1 cellular context compared by ENCODE assay signal in the genomic region with DNA sequence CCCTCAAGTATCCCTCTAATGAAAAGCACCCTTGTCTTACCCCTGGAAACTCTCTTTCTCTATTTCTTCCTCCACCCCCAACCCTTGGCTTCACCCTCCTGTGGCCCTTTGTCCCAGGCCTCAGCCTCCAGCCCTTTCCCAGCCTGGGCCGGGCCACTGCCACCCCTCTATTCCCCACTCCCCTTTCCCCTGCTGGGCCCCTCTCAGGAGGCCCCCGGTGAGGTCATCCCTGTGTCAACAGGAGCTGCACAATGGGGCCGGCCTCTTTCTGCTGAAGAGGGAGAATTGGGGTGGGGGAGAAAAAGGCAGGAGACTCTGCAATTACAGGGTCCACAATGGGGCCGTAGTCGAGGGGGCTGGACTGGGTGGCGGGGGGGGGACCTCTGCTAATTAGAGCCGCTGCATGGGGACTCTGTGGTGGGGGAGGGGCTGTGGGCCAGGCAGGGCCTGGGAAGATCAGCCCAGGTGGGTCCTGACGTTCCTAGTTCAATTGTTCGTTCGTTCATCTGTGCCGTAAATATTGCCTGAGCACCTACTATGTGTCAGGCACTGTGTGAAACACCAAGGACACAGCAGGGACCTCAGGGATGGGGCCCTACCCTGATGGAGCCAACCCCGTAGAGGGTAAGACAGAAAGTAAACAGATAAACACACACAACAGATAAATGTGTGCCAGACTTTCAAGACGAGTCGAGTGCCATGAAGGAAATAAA.
TF ChIP-seq lines count a peak whose summit lies in the region.

No MANE protein-coding gene starts in this region.

TF ChIP-seq in HepG2, 621 proteins besides CTCF, POLR2A, EP300 and RAD21 (continued from another document and continues in another):
- TF ChIP-seq, protein P1, sequence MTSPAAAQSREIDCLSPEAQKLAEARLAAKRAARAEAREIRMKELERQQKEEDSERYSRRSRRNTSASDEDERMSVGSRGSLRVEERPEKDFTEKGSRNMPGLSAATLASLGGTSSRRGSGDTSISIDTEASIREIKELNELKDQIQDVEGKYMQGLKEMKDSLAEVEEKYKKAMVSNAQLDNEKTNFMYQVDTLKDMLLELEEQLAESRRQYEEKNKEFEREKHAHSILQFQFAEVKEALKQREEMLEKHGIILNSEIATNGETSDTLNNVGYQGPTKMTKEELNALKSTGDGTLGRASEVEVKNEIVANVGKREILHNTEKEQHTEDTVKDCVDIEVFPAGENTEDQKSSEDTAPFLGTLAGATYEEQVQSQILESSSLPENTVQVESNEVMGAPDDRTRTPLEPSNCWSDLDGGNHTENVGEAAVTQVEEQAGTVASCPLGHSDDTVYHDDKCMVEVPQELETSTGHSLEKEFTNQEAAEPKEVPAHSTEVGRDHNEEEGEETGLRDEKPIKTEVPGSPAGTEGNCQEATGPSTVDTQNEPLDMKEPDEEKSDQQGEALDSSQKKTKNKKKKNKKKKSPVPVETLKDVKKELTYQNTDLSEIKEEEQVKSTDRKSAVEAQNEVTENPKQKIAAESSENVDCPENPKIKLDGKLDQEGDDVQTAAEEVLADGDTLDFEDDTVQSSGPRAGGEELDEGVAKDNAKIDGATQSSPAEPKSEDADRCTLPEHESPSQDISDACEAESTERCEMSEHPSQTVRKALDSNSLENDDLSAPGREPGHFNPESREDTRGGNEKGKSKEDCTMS (CRISPR knock-in tag; conservative IDR thresholded peaks at IDR 0.05): no peak
- no peak for TF ChIP-seq ZNF121 (CRISPR knock-in tag; IDR thresholded peaks at IDR 0.05)
- TF ChIP-seq, protein P2, sequence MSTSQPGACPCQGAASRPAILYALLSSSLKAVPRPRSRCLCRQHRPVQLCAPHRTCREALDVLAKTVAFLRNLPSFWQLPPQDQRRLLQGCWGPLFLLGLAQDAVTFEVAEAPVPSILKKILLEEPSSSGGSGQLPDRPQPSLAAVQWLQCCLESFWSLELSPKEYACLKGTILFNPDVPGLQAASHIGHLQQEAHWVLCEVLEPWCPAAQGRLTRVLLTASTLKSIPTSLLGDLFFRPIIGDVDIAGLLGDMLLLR (CRISPR knock-in tag; IDR thresholded peaks at IDR 0.05): no peak
- no peak for TF ChIP-seq CREB1 (IDR thresholded peaks at IDR 0.05)
- TF ChIP-seq CREB1 (CRISPR knock-in tag; IDR thresholded peaks at IDR 0.05): peak; percentile 73
- TF ChIP-seq, protein P3, sequence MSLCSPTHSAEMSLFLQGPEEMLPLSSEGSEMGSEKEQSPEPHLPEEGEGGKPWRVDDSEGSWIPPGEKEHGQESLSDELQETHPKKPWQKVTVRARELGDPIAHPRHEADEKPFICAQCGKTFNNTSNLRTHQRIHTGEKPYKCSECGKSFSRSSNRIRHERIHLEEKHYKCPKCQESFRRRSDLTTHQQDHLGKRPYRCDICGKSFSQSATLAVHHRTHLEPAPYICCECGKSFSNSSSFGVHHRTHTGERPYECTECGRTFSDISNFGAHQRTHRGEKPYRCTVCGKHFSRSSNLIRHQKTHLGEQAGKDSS (CRISPR knock-in tag; IDR thresholded peaks at IDR 0.05; ENCODE audit: borderline replicate concordance, low read depth): no peak
- TF ChIP-seq, protein P4, sequence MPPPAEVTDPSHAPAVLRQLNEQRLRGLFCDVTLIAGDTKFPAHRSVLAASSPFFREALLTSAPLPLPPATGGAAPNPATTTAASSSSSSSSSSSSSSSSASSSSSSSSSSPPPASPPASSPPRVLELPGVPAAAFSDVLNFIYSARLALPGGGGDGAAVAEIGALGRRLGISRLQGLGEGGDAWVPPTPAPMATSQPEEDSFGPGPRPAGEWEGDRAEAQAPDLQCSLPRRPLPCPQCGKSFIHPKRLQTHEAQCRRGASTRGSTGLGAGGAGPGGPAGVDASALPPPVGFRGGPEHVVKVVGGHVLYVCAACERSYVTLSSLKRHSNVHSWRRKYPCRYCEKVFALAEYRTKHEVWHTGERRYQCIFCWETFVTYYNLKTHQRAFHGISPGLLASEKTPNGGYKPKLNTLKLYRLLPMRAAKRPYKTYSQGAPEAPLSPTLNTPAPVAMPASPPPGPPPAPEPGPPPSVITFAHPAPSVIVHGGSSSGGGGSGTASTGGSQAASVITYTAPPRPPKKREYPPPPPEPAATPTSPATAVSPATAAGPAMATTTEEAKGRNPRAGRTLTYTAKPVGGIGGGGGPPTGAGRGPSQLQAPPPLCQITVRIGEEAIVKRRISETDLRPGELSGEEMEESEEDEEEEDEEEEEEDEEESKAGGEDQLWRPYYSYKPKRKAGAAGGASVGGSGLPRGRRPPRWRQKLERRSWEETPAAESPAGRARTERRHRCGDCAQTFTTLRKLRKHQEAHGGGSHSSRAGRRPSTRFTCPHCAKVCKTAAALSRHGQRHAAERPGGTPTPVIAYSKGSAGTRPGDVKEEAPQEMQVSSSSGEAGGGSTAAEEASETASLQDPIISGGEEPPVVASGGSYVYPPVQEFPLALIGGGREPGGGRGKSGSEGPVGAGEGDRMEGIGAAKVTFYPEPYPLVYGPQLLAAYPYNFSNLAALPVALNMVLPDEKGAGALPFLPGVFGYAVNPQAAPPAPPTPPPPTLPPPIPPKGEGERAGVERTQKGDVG (CRISPR knock-in tag; IDR thresholded peaks at IDR 0.05; ENCODE audit: borderline replicate concordance): no peak
- TF ChIP-seq, protein P5, sequence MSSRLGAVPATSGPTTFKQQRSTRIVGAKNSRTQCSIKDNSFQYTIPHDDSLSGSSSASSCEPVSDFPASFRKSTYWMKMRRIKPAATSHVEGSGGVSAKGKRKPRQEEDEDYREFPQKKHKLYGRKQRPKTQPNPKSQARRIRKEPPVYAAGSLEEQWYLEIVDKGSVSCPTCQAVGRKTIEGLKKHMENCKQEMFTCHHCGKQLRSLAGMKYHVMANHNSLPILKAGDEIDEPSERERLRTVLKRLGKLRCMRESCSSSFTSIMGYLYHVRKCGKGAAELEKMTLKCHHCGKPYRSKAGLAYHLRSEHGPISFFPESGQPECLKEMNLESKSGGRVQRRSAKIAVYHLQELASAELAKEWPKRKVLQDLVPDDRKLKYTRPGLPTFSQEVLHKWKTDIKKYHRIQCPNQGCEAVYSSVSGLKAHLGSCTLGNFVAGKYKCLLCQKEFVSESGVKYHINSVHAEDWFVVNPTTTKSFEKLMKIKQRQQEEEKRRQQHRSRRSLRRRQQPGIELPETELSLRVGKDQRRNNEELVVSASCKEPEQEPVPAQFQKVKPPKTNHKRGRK (CRISPR knock-in tag; IDR thresholded peaks at IDR 0.05): no peak
- TF ChIP-seq SOX6 (IDR thresholded peaks at IDR 0.05): no peak
- peak; percentile 89 for TF ChIP-seq SOX6 (CRISPR knock-in tag; IDR thresholded peaks at IDR 0.05)
- TF ChIP-seq, protein P6, sequence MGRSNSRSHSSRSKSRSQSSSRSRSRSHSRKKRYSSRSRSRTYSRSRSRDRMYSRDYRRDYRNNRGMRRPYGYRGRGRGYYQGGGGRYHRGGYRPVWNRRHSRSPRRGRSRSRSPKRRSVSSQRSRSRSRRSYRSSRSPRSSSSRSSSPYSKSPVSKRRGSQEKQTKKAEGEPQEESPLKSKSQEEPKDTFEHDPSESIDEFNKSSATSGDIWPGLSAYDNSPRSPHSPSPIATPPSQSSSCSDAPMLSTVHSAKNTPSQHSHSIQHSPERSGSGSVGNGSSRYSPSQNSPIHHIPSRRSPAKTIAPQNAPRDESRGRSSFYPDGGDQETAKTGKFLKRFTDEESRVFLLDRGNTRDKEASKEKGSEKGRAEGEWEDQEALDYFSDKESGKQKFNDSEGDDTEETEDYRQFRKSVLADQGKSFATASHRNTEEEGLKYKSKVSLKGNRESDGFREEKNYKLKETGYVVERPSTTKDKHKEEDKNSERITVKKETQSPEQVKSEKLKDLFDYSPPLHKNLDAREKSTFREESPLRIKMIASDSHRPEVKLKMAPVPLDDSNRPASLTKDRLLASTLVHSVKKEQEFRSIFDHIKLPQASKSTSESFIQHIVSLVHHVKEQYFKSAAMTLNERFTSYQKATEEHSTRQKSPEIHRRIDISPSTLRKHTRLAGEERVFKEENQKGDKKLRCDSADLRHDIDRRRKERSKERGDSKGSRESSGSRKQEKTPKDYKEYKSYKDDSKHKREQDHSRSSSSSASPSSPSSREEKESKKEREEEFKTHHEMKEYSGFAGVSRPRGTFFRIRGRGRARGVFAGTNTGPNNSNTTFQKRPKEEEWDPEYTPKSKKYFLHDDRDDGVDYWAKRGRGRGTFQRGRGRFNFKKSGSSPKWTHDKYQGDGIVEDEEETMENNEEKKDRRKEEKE (IDR thresholded peaks at IDR 0.05): no peak
- TF ChIP-seq ZNF44 (CRISPR knock-in tag; IDR thresholded peaks at IDR 0.05): no peak
- TF ChIP-seq, protein P7, sequence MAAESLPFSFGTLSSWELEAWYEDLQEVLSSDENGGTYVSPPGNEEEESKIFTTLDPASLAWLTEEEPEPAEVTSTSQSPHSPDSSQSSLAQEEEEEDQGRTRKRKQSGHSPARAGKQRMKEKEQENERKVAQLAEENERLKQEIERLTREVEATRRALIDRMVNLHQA (CRISPR knock-in tag; IDR thresholded peaks at IDR 0.05): no peak
- TF ChIP-seq ZBTB42 (CRISPR knock-in tag; IDR thresholded peaks at IDR 0.05): no peak
- TF ChIP-seq, protein P8, sequence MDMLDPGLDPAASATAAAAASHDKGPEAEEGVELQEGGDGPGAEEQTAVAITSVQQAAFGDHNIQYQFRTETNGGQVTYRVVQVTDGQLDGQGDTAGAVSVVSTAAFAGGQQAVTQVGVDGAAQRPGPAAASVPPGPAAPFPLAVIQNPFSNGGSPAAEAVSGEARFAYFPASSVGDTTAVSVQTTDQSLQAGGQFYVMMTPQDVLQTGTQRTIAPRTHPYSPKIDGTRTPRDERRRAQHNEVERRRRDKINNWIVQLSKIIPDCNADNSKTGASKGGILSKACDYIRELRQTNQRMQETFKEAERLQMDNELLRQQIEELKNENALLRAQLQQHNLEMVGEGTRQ (IDR thresholded peaks at IDR 0.05; ENCODE audit: low read depth, low read length): no peak
- TF ChIP-seq, protein P8 (CRISPR knock-in tag; IDR thresholded peaks at IDR 0.05; ENCODE audit: borderline replicate concordance): no peak
- TF ChIP-seq HIVEP1 (CRISPR knock-in tag; IDR thresholded peaks at IDR 0.05): peak; percentile 56; the same call in 1 of the 2 replicates
- no peak for TF ChIP-seq PCBP2 (optimal IDR thresholded peaks at IDR 0.05; ENCODE audit: low read depth, low read length, poor library complexity, severe bottlenecking)
- no peak for TF ChIP-seq ZFAT (CRISPR knock-in tag; conservative IDR thresholded peaks at IDR 0.05)
- no peak for TF ChIP-seq ZNF10 (CRISPR knock-in tag; IDR thresholded peaks at IDR 0.05; ENCODE audit: borderline replicate concordance, low read depth)
- no peak for TF ChIP-seq TARDBP (CRISPR knock-in tag; IDR thresholded peaks at IDR 0.05)
- TF ChIP-seq, protein P9, sequence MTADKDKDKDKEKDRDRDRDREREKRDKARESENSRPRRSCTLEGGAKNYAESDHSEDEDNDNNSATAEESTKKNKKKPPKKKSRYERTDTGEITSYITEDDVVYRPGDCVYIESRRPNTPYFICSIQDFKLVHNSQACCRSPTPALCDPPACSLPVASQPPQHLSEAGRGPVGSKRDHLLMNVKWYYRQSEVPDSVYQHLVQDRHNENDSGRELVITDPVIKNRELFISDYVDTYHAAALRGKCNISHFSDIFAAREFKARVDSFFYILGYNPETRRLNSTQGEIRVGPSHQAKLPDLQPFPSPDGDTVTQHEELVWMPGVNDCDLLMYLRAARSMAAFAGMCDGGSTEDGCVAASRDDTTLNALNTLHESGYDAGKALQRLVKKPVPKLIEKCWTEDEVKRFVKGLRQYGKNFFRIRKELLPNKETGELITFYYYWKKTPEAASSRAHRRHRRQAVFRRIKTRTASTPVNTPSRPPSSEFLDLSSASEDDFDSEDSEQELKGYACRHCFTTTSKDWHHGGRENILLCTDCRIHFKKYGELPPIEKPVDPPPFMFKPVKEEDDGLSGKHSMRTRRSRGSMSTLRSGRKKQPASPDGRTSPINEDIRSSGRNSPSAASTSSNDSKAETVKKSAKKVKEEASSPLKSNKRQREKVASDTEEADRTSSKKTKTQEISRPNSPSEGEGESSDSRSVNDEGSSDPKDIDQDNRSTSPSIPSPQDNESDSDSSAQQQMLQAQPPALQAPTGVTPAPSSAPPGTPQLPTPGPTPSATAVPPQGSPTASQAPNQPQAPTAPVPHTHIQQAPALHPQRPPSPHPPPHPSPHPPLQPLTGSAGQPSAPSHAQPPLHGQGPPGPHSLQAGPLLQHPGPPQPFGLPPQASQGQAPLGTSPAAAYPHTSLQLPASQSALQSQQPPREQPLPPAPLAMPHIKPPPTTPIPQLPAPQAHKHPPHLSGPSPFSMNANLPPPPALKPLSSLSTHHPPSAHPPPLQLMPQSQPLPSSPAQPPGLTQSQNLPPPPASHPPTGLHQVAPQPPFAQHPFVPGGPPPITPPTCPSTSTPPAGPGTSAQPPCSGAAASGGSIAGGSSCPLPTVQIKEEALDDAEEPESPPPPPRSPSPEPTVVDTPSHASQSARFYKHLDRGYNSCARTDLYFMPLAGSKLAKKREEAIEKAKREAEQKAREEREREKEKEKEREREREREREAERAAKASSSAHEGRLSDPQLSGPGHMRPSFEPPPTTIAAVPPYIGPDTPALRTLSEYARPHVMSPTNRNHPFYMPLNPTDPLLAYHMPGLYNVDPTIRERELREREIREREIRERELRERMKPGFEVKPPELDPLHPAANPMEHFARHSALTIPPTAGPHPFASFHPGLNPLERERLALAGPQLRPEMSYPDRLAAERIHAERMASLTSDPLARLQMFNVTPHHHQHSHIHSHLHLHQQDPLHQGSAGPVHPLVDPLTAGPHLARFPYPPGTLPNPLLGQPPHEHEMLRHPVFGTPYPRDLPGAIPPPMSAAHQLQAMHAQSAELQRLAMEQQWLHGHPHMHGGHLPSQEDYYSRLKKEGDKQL (CRISPR knock-in tag; IDR thresholded peaks at IDR 0.05; ENCODE audit: low read depth): no peak
- TF ChIP-seq NR2F2 (IDR thresholded peaks at IDR 0.05; ENCODE audit: borderline replicate concordance, low read depth): peak; percentile 40; the same call in 1 of the 2 replicates
- TF ChIP-seq, protein P10, sequence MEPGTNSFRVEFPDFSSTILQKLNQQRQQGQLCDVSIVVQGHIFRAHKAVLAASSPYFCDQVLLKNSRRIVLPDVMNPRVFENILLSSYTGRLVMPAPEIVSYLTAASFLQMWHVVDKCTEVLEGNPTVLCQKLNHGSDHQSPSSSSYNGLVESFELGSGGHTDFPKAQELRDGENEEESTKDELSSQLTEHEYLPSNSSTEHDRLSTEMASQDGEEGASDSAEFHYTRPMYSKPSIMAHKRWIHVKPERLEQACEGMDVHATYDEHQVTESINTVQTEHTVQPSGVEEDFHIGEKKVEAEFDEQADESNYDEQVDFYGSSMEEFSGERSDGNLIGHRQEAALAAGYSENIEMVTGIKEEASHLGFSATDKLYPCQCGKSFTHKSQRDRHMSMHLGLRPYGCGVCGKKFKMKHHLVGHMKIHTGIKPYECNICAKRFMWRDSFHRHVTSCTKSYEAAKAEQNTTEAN (CRISPR knock-in tag; conservative IDR thresholded peaks at IDR 0.05): no peak
- TF ChIP-seq ZBTB38 (CRISPR knock-in tag; IDR thresholded peaks at IDR 0.05): no peak
- TF ChIP-seq ARNTL (CRISPR knock-in tag; IDR thresholded peaks at IDR 0.05): peak; percentile 33; the same call in 1 of the 2 replicates
- no peak for TF ChIP-seq NFIB (CRISPR knock-in tag; IDR thresholded peaks at IDR 0.05; ENCODE audit: borderline replicate concordance)
- TF ChIP-seq, protein P11, sequence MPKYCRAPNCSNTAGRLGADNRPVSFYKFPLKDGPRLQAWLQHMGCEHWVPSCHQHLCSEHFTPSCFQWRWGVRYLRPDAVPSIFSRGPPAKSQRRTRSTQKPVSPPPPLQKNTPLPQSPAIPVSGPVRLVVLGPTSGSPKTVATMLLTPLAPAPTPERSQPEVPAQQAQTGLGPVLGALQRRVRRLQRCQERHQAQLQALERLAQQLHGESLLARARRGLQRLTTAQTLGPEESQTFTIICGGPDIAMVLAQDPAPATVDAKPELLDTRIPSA (CRISPR knock-in tag; IDR thresholded peaks at IDR 0.05; ENCODE audit: borderline replicate concordance): no peak
- TF ChIP-seq KDM1A (CRISPR knock-in tag; IDR thresholded peaks at IDR 0.05): no peak
- no peak for TF ChIP-seq ZNF850 (CRISPR knock-in tag; conservative IDR thresholded peaks at IDR 0.05)
- no peak for TF ChIP-seq ZBTB21 (CRISPR knock-in tag; IDR thresholded peaks at IDR 0.05)
